In genomic region chr10:63283093-63283492, GRCh38 we compare ENCODE assay signal across 22 cellular contexts.
"Had no signal": no experiment of that assay in that cellular context is flagged by ENCODE, and none has a peak within 500 bp of the region (broad histone marks: within the 10 kb centered on the region; RNA-seq: fewer than 3 reads in every experiment).

No MANE protein-coding gene starts in this region.

- H3K36me3 Mint-ChIP-seq: naive B cell; stimulated activated effector memory CD8-positive, alpha-beta T cell treated with anti-CD3 and anti-CD28 coated beads, Interleukin-12 subunit alpha, Interleukin-12 subunit beta, amount 100 ng/mL, for 72 hours had no signal

- H3K27me3 Mint-ChIP-seq: naive B cell; stimulated activated naive CD8-positive, alpha-beta T cell treated with anti-CD3 and anti-CD28 coated beads, Interleukin-15, Interleukin-2, amounts not matched to agents 100 ng/mL and 50 ng/mL, for 24 hours had no signal

- H3K4me3 Mint-ChIP-seq: mesothelial cell of epicardium; naive B cell; nephron; stimulated activated effector memory CD8-positive, alpha-beta T cell treated with anti-CD3 and anti-CD28 coated beads, Interleukin-12 subunit alpha, Interleukin-12 subunit beta, amount 100 ng/mL, for 72 hours; stimulated activated naive CD8-positive, alpha-beta T cell treated with anti-CD3 and anti-CD28 coated beads, Interleukin-15, Interleukin-2, amounts not matched to agents 100 ng/mL and 50 ng/mL, for 24 hours had no signal

- DNase-seq: dermis blood vessel endothelial cell; effector memory CD4-positive, alpha-beta T cell; foreskin keratinocyte; heart right ventricle; hippocampal formation; left cardiac atrium; left lung; mesenchymal stem cell; mucosa of descending colon; naive B cell; nucleus accumbens; sigmoid colon; stimulated activated CD4-positive, alpha-beta T cell treated with anti-CD3 and anti-CD28 coated beads, Interleukin-2, amount 100 ng/mL, for 24 hours; stimulated activated CD4-positive, alpha-beta T cell treated with anti-CD3 and anti-CD28 coated beads, Interleukin-4, amount 100 ng/mL, for 24 hours; transverse colon; upper lobe of right lung; uterus had no signal

- H3K27ac Mint-ChIP-seq: mesothelial cell of epicardium; stimulated activated effector memory CD8-positive, alpha-beta T cell treated with anti-CD3 and anti-CD28 coated beads, Interleukin-12 subunit alpha, Interleukin-12 subunit beta, amount 100 ng/mL, for 72 hours; stimulated activated naive CD8-positive, alpha-beta T cell treated with anti-CD3 and anti-CD28 coated beads, Interleukin-15, Interleukin-2, amounts not matched to agents 100 ng/mL and 50 ng/mL, for 24 hours had no signal

- H3K9me3 Mint-ChIP-seq: mesothelial cell of epicardium; naive B cell; nephron; stimulated activated effector memory CD8-positive, alpha-beta T cell treated with anti-CD3 and anti-CD28 coated beads, Interleukin-12 subunit alpha, Interleukin-12 subunit beta, amount 100 ng/mL, for 72 hours; stimulated activated naive CD8-positive, alpha-beta T cell treated with anti-CD3 and anti-CD28 coated beads, Interleukin-15, Interleukin-2, amounts not matched to agents 100 ng/mL and 50 ng/mL, for 24 hours had no signal

- ATAC-seq: foreskin keratinocyte; gastroesophageal sphincter; heart right ventricle; left cardiac atrium; left lung; mucosa of descending colon; stimulated activated effector memory CD8-positive, alpha-beta T cell treated with anti-CD3 and anti-CD28 coated beads, Interleukin-12 subunit alpha, Interleukin-12 subunit beta, amount 100 ng/mL, for 72 hours; upper lobe of right lung had no signal
